ENCODE assay signal across 25 cellular contexts in the genomic region with DNA sequence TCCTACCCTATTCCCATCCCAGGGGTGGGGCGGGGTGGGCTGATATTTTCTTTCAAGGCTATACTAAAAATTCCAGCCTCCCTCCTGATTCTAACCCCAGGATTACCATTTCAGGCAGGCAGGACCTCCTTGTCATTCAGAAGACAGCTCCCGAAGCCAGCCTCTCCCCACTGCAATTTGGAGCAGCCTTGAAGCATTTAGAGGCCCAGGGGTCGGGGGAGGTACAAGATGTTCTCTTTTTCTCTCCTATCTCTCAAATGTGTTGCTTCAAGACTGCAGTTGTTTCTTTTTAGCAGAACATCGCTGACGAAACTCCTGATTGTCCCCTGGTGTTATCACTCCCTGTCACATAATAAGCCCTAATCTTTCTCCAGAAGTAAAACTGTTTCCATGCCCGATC.
DNase-seq lines count a peak whose midpoint lies in the region; ATAC-seq and TF ChIP-seq lines count a peak whose summit lies in the region.
"Had no signal": no experiment of that assay in that cellular context is flagged by ENCODE, and none has a peak within 500 bp of the region (broad histone marks: within the 10 kb centered on the region; RNA-seq: fewer than 3 reads in every experiment).

No MANE protein-coding gene starts in this region.

- H2BK120ac ChIP-seq in mesenchymal stem cell (ENCODE audit: low read depth, low read length), result no peak overlapping the region

- no peak overlapping the region for H4K8ac ChIP-seq in mesenchymal stem cell (ENCODE audit: low read length)

- H2AFZ ChIP-seq in mesenchymal stem cell (ENCODE audit: low read depth, low read length), result no peak overlapping the region

- peak overlapping the region; percentile 68 for H3K9ac ChIP-seq in mesenchymal stem cell (ENCODE audit: low read length)

- H3K36me3 Mint-ChIP-seq in activated CD8-positive, alpha-beta memory T cell treated with anti-CD3 and anti-CD28 coated beads, Interleukin-2, amount 10 ng/mL, durations not matched to agents 7 days and 5 days, result no peaks in the 10 kb centered on the region
- H3K36me3 Mint-ChIP-seq: stimulated activated memory B cell treated with anti-CD40 and anti-IgM and Interleukin-4, amounts not matched to agents 10 μg/mL and 1 μg/mL and 100 μg/mL, for 72 hours had no signal

- no peaks in the 10 kb centered on the region for H3K4me1 Mint-ChIP-seq in activated CD8-positive, alpha-beta memory T cell treated with anti-CD3 and anti-CD28 coated beads, Interleukin-2, amount 10 ng/mL, durations not matched to agents 7 days and 5 days
- H3K4me1 Mint-ChIP-seq: activated naive CD4-positive, alpha-beta T cell treated with anti-CD3 and anti-CD28 coated beads, Interleukin-2, amount 50 U/mL, for 24 hours; stimulated activated memory B cell treated with anti-CD40 and anti-IgM and Interleukin-4, amounts not matched to agents 10 μg/mL and 1 μg/mL and 100 μg/mL, for 72 hours had no signal

- no peak overlapping the region for H4K91ac ChIP-seq in mesenchymal stem cell (ENCODE audit: low read length)

- no peak overlapping the region for H2AK5ac ChIP-seq in mesenchymal stem cell (ENCODE audit: low read length, severe bottlenecking)

- peaks cover 3% of the 10 kb centered on the region for H3K9me3 Mint-ChIP-seq in activated CD8-positive, alpha-beta memory T cell treated with anti-CD3 and anti-CD28 coated beads, Interleukin-2, amount 10 ng/mL, durations not matched to agents 7 days and 5 days (ENCODE audit: low read depth)

- H3K4ac ChIP-seq in mesenchymal stem cell (ENCODE audit: low read depth in 1 of 2, low read length in 2 of 2), result no peak overlapping the region

- H3K27ac ChIP-seq in mesenchymal stem cell (ENCODE audit: low read length, poor library complexity, severe bottlenecking) (no peak overlapping the region), upper lobe of right lung (peak overlapping the region; percentile 55)
- H3K27ac ChIP-seq: ascending aorta, foreskin keratinocyte, neutrophil, spleen, WERI-Rb-1 had no signal

- H3K79me1 ChIP-seq in mesenchymal stem cell (replicated peaks; ENCODE audit: low read length, poor library complexity, severe bottlenecking), result no peaks in the 10 kb centered on the region

- CTCF ChIA-PET in activated CD8-positive, alpha-beta memory T cell treated with anti-CD3 and anti-CD28 coated beads, Interleukin-2, amount 10 ng/mL, durations not matched to agents 7 days and 5 days (lab: Charles Lee), result no interaction called here

- H3K27ac Mint-ChIP-seq in activated CD8-positive, alpha-beta memory T cell treated with anti-CD3 and anti-CD28 coated beads, Interleukin-2, amount 10 ng/mL, durations not matched to agents 7 days and 5 days, result no peak overlapping the region
- H3K27ac Mint-ChIP-seq: activated naive CD4-positive, alpha-beta T cell treated with anti-CD3 and anti-CD28 coated beads, Interleukin-2, amount 50 U/mL, for 24 hours; CD4-positive, alpha-beta T cell; stimulated activated memory B cell treated with anti-CD40 and anti-IgM and Interleukin-4, amounts not matched to agents 10 μg/mL and 1 μg/mL and 100 μg/mL, for 72 hours; T-helper 2 cell treated with Interferon-gamma antibody and Interleukin-4, amounts not matched to agents 5 μg/mL and 100 μg/mL, for 36 hours had no signal

- no peaks in the 10 kb centered on the region for H3K9me3 ChIP-seq in mesenchymal stem cell (ENCODE audit: control insufficient read depth, low read length)
- H3K9me3 ChIP-seq in upper lobe of right lung, result no peaks in the 10 kb centered on the region
- H3K9me3 ChIP-seq: ascending aorta, neutrophil had no signal

- H3K27me3 Mint-ChIP-seq in activated CD8-positive, alpha-beta memory T cell treated with anti-CD3 and anti-CD28 coated beads, Interleukin-2, amount 10 ng/mL, durations not matched to agents 7 days and 5 days, result no peaks in the 10 kb centered on the region
- H3K27me3 Mint-ChIP-seq: CD4-positive, alpha-beta T cell; stimulated activated memory B cell treated with anti-CD40 and anti-IgM and Interleukin-4, amounts not matched to agents 10 μg/mL and 1 μg/mL and 100 μg/mL, for 72 hours had no signal

- H2BK5ac ChIP-seq in mesenchymal stem cell (ENCODE audit: low read depth, low read length, poor library complexity, severe bottlenecking), result no peak overlapping the region

- no peaks in the 10 kb centered on the region for H3K27me3 ChIP-seq in mesenchymal stem cell (ENCODE audit: control insufficient read depth in 1 of 2, insufficient read depth in 1 of 2, low read length in 2 of 2)
- H3K27me3 ChIP-seq in upper lobe of right lung, result no peaks in the 10 kb centered on the region
- H3K27me3 ChIP-seq: ascending aorta, dorsolateral prefrontal cortex, neutrophil, spleen had no signal

- no peak overlapping the region for H3K4me3 Mint-ChIP-seq in activated CD8-positive, alpha-beta memory T cell treated with anti-CD3 and anti-CD28 coated beads, Interleukin-2, amount 10 ng/mL, durations not matched to agents 7 days and 5 days
- H3K4me3 Mint-ChIP-seq: activated naive CD4-positive, alpha-beta T cell treated with anti-CD3 and anti-CD28 coated beads, Interleukin-2, amount 50 U/mL, for 24 hours; CD4-positive, alpha-beta T cell; stimulated activated memory B cell treated with anti-CD40 and anti-IgM and Interleukin-4, amounts not matched to agents 10 μg/mL and 1 μg/mL and 100 μg/mL, for 72 hours; T-helper 2 cell treated with Interferon-gamma antibody and Interleukin-4, amounts not matched to agents 5 μg/mL and 100 μg/mL, for 36 hours had no signal

- no peak overlapping the region for H3K23ac ChIP-seq in mesenchymal stem cell (ENCODE audit: low read length in 2 of 2)

- no peak overlapping the region for H3K4me2 ChIP-seq in mesenchymal stem cell (ENCODE audit: low read length, poor library complexity, severe bottlenecking)

- H2BK12ac ChIP-seq in mesenchymal stem cell (ENCODE audit: low read length in 2 of 2), result no peak overlapping the region

- no peaks in the 10 kb centered on the region for H3K36me3 ChIP-seq in mesenchymal stem cell (ENCODE audit: control insufficient read depth in 1 of 2, insufficient read depth in 2 of 2, low read depth in 1 of 2, low read length in 2 of 2)
- no peaks in the 10 kb centered on the region for H3K36me3 ChIP-seq in upper lobe of right lung
- H3K36me3 ChIP-seq: ascending aorta, neutrophil, spleen, WERI-Rb-1 had no signal

- WGBS in mesenchymal stem cell, result 69% methylated on average over 6 of the region's 6 CpGs

- no peak overlapping the region for H3K18ac ChIP-seq in mesenchymal stem cell (ENCODE audit: low read depth in 1 of 2, low read length in 2 of 2)

- H3K14ac ChIP-seq in mesenchymal stem cell (ENCODE audit: low read length in 2 of 2), result no peak overlapping the region

- H3K4me1 ChIP-seq in mesenchymal stem cell (ENCODE audit: control insufficient read depth, insufficient read depth, low read depth, low read length), result no peaks in the 10 kb centered on the region
- H3K4me1 ChIP-seq in upper lobe of right lung, result no peaks in the 10 kb centered on the region
- H3K4me1 ChIP-seq: ascending aorta, foreskin keratinocyte, spleen had no signal

- intact Hi-C loops in Right ventricle myocardium superior (cut with DNase I) (loop anchor here (10.0 kb wide), 1 partner anchor 63 kb away; no protein-coding TSS in a partner anchor), upper lobe of right lung (cut with DNase I) (no loop called here)

- H3K4me3 ChIP-seq in mesenchymal stem cell (ENCODE audit: insufficient read depth in 1 of 2, low read depth in 1 of 2, low read length in 2 of 2) (peak overlapping the region in 1 of 2 experiments; percentile 41), upper lobe of right lung (no peak overlapping the region)
- H3K4me3 ChIP-seq: ascending aorta, dorsolateral prefrontal cortex, spleen had no signal

- no peak for TF ChIP-seq CTCF in upper lobe of right lung (IDR thresholded peaks at IDR 0.05)

- no peak overlapping the region for H2BK15ac ChIP-seq in mesenchymal stem cell (ENCODE audit: low read depth, poor library complexity, severe bottlenecking)

- ATAC-seq in Right ventricle myocardium superior (ENCODE audit: poor library complexity) (peak; percentile 70), upper lobe of right lung (peak; percentile 45), GM19397 (IDR thresholded peaks at IDR 0.05; ENCODE audit: unreplicated experiment) (no peak)
- ATAC-seq in activated CD8-positive, alpha-beta memory T cell treated with anti-CD3 and anti-CD28 coated beads, Interleukin-2, amount 10 ng/mL, durations not matched to agents 7 days and 5 days, result no peak
- ATAC-seq: HCT116; HepG2; stimulated activated memory B cell treated with anti-CD40 and anti-IgM and Interleukin-4, amounts not matched to agents 10 μg/mL and 1 μg/mL and 100 μg/mL, for 72 hours had no signal

- DNase-seq in amniotic epithelial cell (ENCODE audit: low read depth) (peak; percentile 93), Right ventricle myocardium superior (peak; percentile 73), mesenchymal stem cell (no peak), upper lobe of right lung (no peak), T-helper 1 cell (no peak)
- no peak for DNase-seq in activated CD8-positive, alpha-beta memory T cell treated with anti-CD3 and anti-CD28 coated beads, Interleukin-2, amount 10 ng/mL, durations not matched to agents 7 days and 5 days
- DNase-seq: activated CD4-positive, alpha-beta T cell treated with anti-CD3 and anti-CD28 coated beads, Interleukin-2, amount 50 U/mL, for 1 hour; CD4-positive, alpha-beta T cell; DMS 273 treated with DMSO at 0.1 percent for 48 hours; dorsolateral prefrontal cortex; NCI-H1092; NCI-H187 treated with DMSO at 0.1 percent for 48 hours; NCI-H2227 treated with DMSO at 0.1 percent for 48 hours; spleen; stimulated activated CD4-positive, alpha-beta T cell treated with anti-CD3 and anti-CD28 coated beads, Interleukin-4, amount 100 ng/mL, for 1 hour; WERI-Rb-1 had no signal

Comparison
In these comparisons a context has a peak if more than half of its experiments do, and no peak if none do; other contexts are left out.
1. DNase-seq: peak in amniotic epithelial cell (single experiment) and Right ventricle myocardium superior (single experiment); none in mesenchymal stem cell (single experiment), upper lobe of right lung (single experiment), T-helper 1 cell (0 of 5) and activated CD8-positive, alpha-beta memory T cell treated with anti-CD3 and anti-CD28 coated beads, Interleukin-2, amount 10 ng/mL, durations not matched to agents 7 days and 5 days (single experiment).
2. ATAC-seq: peak in Right ventricle myocardium superior (single experiment) and upper lobe of right lung (single experiment); none in GM19397 (single experiment) and activated CD8-positive, alpha-beta memory T cell treated with anti-CD3 and anti-CD28 coated beads, Interleukin-2, amount 10 ng/mL, durations not matched to agents 7 days and 5 days (single experiment).